ENCODE assay signal across 26 cellular contexts in genomic region chr19:16885166-16885565, GRCh38. TPM values are rescaled to one million over a fixed set of nuclear protein-coding genes. Genes with fewer than 3 reads are reported as not detected.
A peak's percentile ranks its signal among the peaks of the same experiment; 100 is the strongest.
DNase-seq lines count a peak whose midpoint lies in the region; ATAC-seq, FAIRE-seq and TF ChIP-seq lines count a peak whose summit lies in the region.
"Had no signal": no experiment of that assay in that cellular context is flagged by ENCODE, and none has a peak within 500 bp of the region (broad histone marks: within the 10 kb centered on the region; RNA-seq: fewer than 3 reads in every experiment).

No MANE protein-coding gene starts in this region.

- TF ChIP-seq RAD21 in K562 (CRISPR knock-in tag; conservative IDR thresholded peaks at IDR 0.05 in 1 of 2, IDR thresholded peaks at IDR 0.05 in 1 of 2) = no peak

- in situ Hi-C loops in K562 (cut with MboI) (no loop called here), GM13977 (cut with MboI; ENCODE audit: low pct_unique_long_range_greater_than_20kb, low sequenced_read_pairs, unreplicated experiment) (no loop called here)

- no peak overlapping the region for H3K4me3 ChIP-seq in K562
- H3K4me3 ChIP-seq: MG63, Peyer's patch had no signal

- POLR2A ChIA-PET in K562 (lab: Yijun Ruan, JAX) = interaction anchor here (2.0 kb wide), 1 partner anchor 9 kb away, joined by 5 read pairs; no protein-coding TSS in a partner anchor

- peaks cover 21 to 39% of the 10 kb centered on the region in 2 experiments for H3K4me1 ChIP-seq in K562 (replicated peaks in 1 of 2; ENCODE audit: control insufficient read depth in 2 of 2, insufficient read depth in 2 of 2, low read length in 2 of 2)
- H3K4me1 ChIP-seq: BE2C had no signal

- DNase-seq in RPMI7951 (ENCODE audit: low read depth) (peak; percentile 79), K562 (ENCODE audit: extremely low read depth in 1 of 4, low spot score in 3 of 4) (peak in 1 of 4 experiments; percentile 20), hepatic stellate cell (ENCODE audit: low spot score) (peak; percentile 57), CD1c-positive myeloid dendritic cell (ENCODE audit: extremely low spot score) (no peak), GM13977 (ENCODE audit: low spot score) (no peak), NK-92 (lab: John Stamatoyannopoulos, UW; ENCODE audit: unreplicated experiment) (no peak)
- DNase-seq: ACHN, BE2C, DMS153, DND-41, HCEC 1CT, KG1, MG63, NCI-H1417 treated with DMSO at 0.1 percent for 48 hours, NCI-H1694 treated with DMSO at 0.1 percent for 48 hours, NCI-H2081, NCI-H2171, NCI-H226, NCI-H510A, NCI-H69, Peyer's patch, SK-N-SH had no signal

- peaks cover 7% of the 10 kb centered on the region; the same call in 2 of the 3 replicates for H3K36me3 ChIP-seq in K562 (ENCODE audit: control insufficient read depth, insufficient read depth, low read length)
- H3K36me3 ChIP-seq: BE2C had no signal

- no peak overlapping the region for H3K4me2 ChIP-seq in K562 (ENCODE audit: insufficient read depth, low read length)
- H3K4me2 ChIP-seq: SK-N-SH had no signal

- no peak for TF ChIP-seq POLR2A in K562 (conservative IDR thresholded peaks at IDR 0.05)

- no peak overlapping the region for H2AFZ ChIP-seq in K562 (ENCODE audit: low read depth, low read length)

- no peaks in the 10 kb centered on the region for H3K9me1 ChIP-seq in K562 (ENCODE audit: control insufficient read depth, insufficient read depth, low read length)

- TF ChIP-seq CTCF in K562 (IDR thresholded peaks at IDR 0.05 in 2 of 3, conservative IDR thresholded peaks at IDR 0.05 in 1 of 3; ENCODE audit: insufficient read depth in 2 of 3, low read depth in 1 of 3, low read length in 3 of 3) (no peak), GM13977 (IDR thresholded peaks at IDR 0.05; ENCODE audit: extremely low read depth, insufficient read depth, missing control alignments) (no peak)

- CTCF ChIA-PET in K562 (lab: Yijun Ruan, JAX; ENCODE audit: low intra/inter-chr PET ratio) = no interaction called here

- peak; percentile 11 for FAIRE-seq in K562 (lab: Jason Lieb, UNC)
- FAIRE-seq: H1 had no signal

- ATAC-seq in K562 = no peak
- ATAC-seq in HG03280 (IDR thresholded peaks at IDR 0.05; ENCODE audit: unreplicated experiment) = no peak

- intact Hi-C loops in K562 (cut with micrococcal nuclease) = no loop called here

- 37% methylated on average over 4 of the region's 5 CpGs for WGBS in K562 (ENCODE audit: insufficient coverage, low coverage, missing lambda C conversion rate)

- peaks cover 13% of the 10 kb centered on the region for H3K9me3 ChIP-seq in K562 (replicated peaks; ENCODE audit: control insufficient read depth, insufficient read depth, low read depth, low read length)
- H3K9me3 ChIP-seq: BE2C, SK-N-SH had no signal

- H3K9ac ChIP-seq in K562 (ENCODE audit: insufficient read depth in 1 of 2, low read depth in 2 of 2, low read length in 2 of 2) = peak overlapping the region in 1 of 2 experiments; percentile 13; a peak in 1 of 4 replicates
- H3K9ac ChIP-seq: SK-N-SH had no signal

- H4K20me1 ChIP-seq in K562 (replicated peaks; ENCODE audit: control insufficient read depth, insufficient read depth, low read length) = no peaks in the 10 kb centered on the region

- no peaks in the 10 kb centered on the region for H3K27me3 ChIP-seq in K562 (ENCODE audit: control insufficient read depth in 2 of 2, insufficient read depth in 2 of 2, low read length in 2 of 2)
- H3K27me3 ChIP-seq: BE2C, MG63, Peyer's patch had no signal

- TF ChIP-seq EP300 in K562 (IDR thresholded peaks at IDR 0.05; ENCODE audit: low read length) = no peak

- peaks cover 18% of the 10 kb centered on the region for H3K79me2 ChIP-seq in K562 (ENCODE audit: control insufficient read depth, insufficient read depth, low read length)

- H3K27ac ChIP-seq in K562 (ENCODE audit: extremely low read depth, low read depth, low read length) = no peak overlapping the region

- no TSS peak for BruUV-seq in K562 (replicated peaks; lab: Mats Ljungman, UMichigan)

TF ChIP-seq in K562, 482 proteins besides CTCF, POLR2A, EP300 and RAD21:
- TF ChIP-seq FOXA1 (IDR thresholded peaks at IDR 0.05; ENCODE audit: borderline replicate concordance) = no peak
- TF ChIP-seq NFE2 (IDR thresholded peaks at IDR 0.05; ENCODE audit: low read depth) = 0 out of 2 replicates have a peak, but pooled peaks have one; percentile 12
- TF ChIP-seq TRIM24 (IDR thresholded peaks at IDR 0.05) = no peak
- 0 out of 2 replicates have a peak, but pooled peaks have one; percentile 38 for TF ChIP-seq ZNF384 (IDR thresholded peaks at IDR 0.05; ENCODE audit: low read depth, low read length)
- TF ChIP-seq, protein P1, sequence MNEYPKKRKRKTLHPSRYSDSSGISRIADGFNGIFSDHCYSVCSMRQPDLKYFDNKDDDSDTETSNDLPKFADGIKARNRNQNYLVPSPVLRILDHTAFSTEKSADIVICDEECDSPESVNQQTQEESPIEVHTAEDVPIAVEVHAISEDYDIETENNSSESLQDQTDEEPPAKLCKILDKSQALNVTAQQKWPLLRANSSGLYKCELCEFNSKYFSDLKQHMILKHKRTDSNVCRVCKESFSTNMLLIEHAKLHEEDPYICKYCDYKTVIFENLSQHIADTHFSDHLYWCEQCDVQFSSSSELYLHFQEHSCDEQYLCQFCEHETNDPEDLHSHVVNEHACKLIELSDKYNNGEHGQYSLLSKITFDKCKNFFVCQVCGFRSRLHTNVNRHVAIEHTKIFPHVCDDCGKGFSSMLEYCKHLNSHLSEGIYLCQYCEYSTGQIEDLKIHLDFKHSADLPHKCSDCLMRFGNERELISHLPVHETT (CRISPR knock-in tag; conservative IDR thresholded peaks at IDR 0.05 in 1 of 2, IDR thresholded peaks at IDR 0.05 in 1 of 2) = no peak
- TF ChIP-seq RCOR1 (IDR thresholded peaks at IDR 0.05; ENCODE audit: borderline replicate concordance in 1 of 2, low read depth in 2 of 2, low read length in 2 of 2) = no peak
TF ChIP-seq in K562: peak in this region for 2.

RNA-seq across cellular contexts. Expression of gene F2RL3, which starts 3.6 kb away (rescaled TPM):
- 4.6 and 13.9 TPM in 2 replicates for total RNA-seq in RPMI7951 (2014; rRNA removed; shearing (Covaris generic))
- total RNA-seq in K562 (2011; cell fraction: chromatin; rRNA removed; ENCODE audit: low replicate concordance) = 16.8 and 60.7 TPM in 2 replicates
- total RNA-seq in K562 (2011; cell fraction: nucleolus; rRNA removed) = 53.0 and 74.2 TPM in 2 replicates
- total RNA-seq in K562 (2011; cell fraction: nucleoplasm; rRNA removed) = 25.8 and 31.3 TPM in 2 replicates
- total RNA-seq in K562 (2014; rRNA removed) = 23.4 and 29.5 TPM in 2 replicates
- 10.7 and 11.0 TPM in 2 replicates for total RNA-seq in K562 (2014; rRNA removed; fragmentation: Illumina TruSeq; extraction: Trizol)
- total RNA-seq in K562 (2015; rRNA removed; fragmentation: Illumina TruSeq; extraction: Trizol) = 11.9 and 12.1 TPM in 2 replicates
- total RNA-seq in K562 (2021) = 27.6 and 29.0 TPM in 2 replicates
- 7.2 and 9.9 TPM in 2 replicates for polyA plus RNA-seq in K562 (2011; rRNA removed)
- 10.5 and 59.1 TPM in 2 replicates for polyA plus RNA-seq in K562 (2011; cell fraction: cytosol; rRNA removed)
- 4.8 and 12.6 TPM in 2 replicates for polyA plus RNA-seq in K562 (2011; cell fraction: nucleus; rRNA removed)
- polyA plus RNA-seq in K562 (2012) = 15.6 and 20.7 TPM in 2 replicates
- 12.3 and 13.4 TPM in 2 replicates for polyA plus RNA-seq in K562 (2014; fragmentation: Illumina TruSeq; extraction: Trizol)
- 1 to 10 TPM; 1.4 to 5.0 TPM for polyA plus RNA-seq in K562 (2014; fragmentation: Nextera tagmentation; extraction: Ambion mirVana)
- 20.9 and 22.0 TPM in 2 replicates for polyA plus RNA-seq in K562 (2014; rRNA removed)
- polyA minus RNA-seq in K562 (2011; rRNA and poly(A)+ RNA removed) = 3.2 and 7.2 TPM in 2 replicates
- 8.0 and 13.6 TPM in 2 replicates for polyA minus RNA-seq in K562 (2011; cell fraction: cytosol; rRNA and poly(A)+ RNA removed)
- 12.3 and 14.5 TPM in 2 replicates for polyA minus RNA-seq in K562 (2011; cell fraction: nucleus; rRNA and poly(A)+ RNA removed)
- total RNA-seq: G401, H1 had no signal
- polyA plus RNA-seq: CD14-positive monocyte, H1, SK-N-SH had no signal

RNA-seq across cellular contexts. Expression of gene SIN3B, which starts 56.0 kb away (rescaled TPM):
- total RNA-seq in RPMI7951 (2014; rRNA removed; shearing (Covaris generic)) = 20.1 and 25.2 TPM in 2 replicates
- total RNA-seq in K562 (2011; cell fraction: chromatin; rRNA removed; ENCODE audit: low replicate concordance) = 134 and 224 TPM in 2 replicates
- total RNA-seq in K562 (2011; cell fraction: nucleolus; rRNA removed) = 88.7 and 97.6 TPM in 2 replicates
- 90.3 and 105 TPM in 2 replicates for total RNA-seq in K562 (2011; cell fraction: nucleoplasm; rRNA removed)
- 12.0 and 13.6 TPM in 2 replicates for total RNA-seq in K562 (2014; rRNA removed)
- total RNA-seq in K562 (2014; rRNA removed; fragmentation: Illumina TruSeq; extraction: Trizol) = 8.2 and 9.9 TPM in 2 replicates
- 14.2 and 14.3 TPM in 2 replicates for total RNA-seq in K562 (2015; rRNA removed; fragmentation: Illumina TruSeq; extraction: Trizol)
- 34.2 and 34.6 TPM in 2 replicates for total RNA-seq in K562 (2021)
- 19.3 and 21.6 TPM in 2 replicates for polyA plus RNA-seq in K562 (2011; rRNA removed)
- 12.3 and 15.1 TPM in 2 replicates for polyA plus RNA-seq in K562 (2011; cell fraction: cytosol; rRNA removed)
- polyA plus RNA-seq in K562 (2011; cell fraction: nucleus; rRNA removed) = 88.5 and 135 TPM in 2 replicates
- polyA plus RNA-seq in K562 (2012) = 22.5 and 27.9 TPM in 2 replicates
- 18.9 and 20.7 TPM in 2 replicates for polyA plus RNA-seq in K562 (2014; fragmentation: Illumina TruSeq; extraction: Trizol)
- under 1 TPM; 0.51 to 0.66 TPM for polyA plus RNA-seq in K562 (2014; fragmentation: Nextera tagmentation; extraction: Ambion mirVana)
- polyA plus RNA-seq in K562 (2014; rRNA removed) = 29.5 and 30.6 TPM in 2 replicates
- polyA minus RNA-seq in K562 (2011; rRNA and poly(A)+ RNA removed) = 16.0 and 16.9 TPM in 2 replicates
- polyA minus RNA-seq in K562 (2011; cell fraction: cytosol; rRNA and poly(A)+ RNA removed) = 10.8 and 18.7 TPM in 2 replicates
- 37.4 and 46.9 TPM in 2 replicates for polyA minus RNA-seq in K562 (2011; cell fraction: nucleus; rRNA and poly(A)+ RNA removed)

Comparison
In these comparisons a context has a peak if more than half of its experiments do, and no peak if none do; other contexts are left out.
1. DNase-seq: peak in RPMI7951 (single experiment) and hepatic stellate cell (single experiment); none in CD1c-positive myeloid dendritic cell (single experiment), GM13977 (single experiment) and NK-92 (single experiment).